Comparison of ENCODE assay signal across 1 cellular context in the genomic region with DNA sequence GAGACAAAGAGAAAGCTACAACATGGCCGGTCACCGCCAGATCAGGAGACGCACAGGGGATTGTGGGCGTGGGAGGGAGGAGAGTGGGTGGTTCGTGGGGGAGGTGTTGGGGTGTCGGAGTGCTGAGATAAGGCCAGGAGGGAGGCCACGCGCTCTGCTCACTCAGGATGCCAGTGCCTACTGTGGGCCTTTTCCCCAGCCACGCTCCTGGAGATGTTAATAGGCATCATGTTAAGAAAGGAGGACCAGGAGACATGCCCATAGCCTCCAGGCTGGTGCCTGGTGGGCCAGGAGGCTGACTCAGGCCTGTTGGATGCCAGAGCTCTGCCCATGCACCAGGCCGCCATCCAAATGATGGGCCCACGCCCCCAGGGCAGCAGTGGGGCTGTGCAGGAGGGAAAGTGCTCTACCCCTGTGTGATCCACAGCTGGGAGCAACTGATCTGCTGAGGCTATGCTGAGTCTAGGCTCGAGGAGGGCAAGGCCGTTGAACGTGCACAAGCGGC.
TF ChIP-seq lines count a peak whose summit lies in the region.

No MANE protein-coding gene starts in this region.

TF ChIP-seq in H1, 55 proteins besides CTCF, POLR2A, EP300 and RAD21:
- no peak for TF ChIP-seq CHD1 (IDR thresholded peaks at IDR 0.05; ENCODE audit: low read depth, low read length)
- no peak for TF ChIP-seq KDM4A (IDR thresholded peaks at IDR 0.05; ENCODE audit: low read depth, low read length, severe bottlenecking)
- no peak for TF ChIP-seq SRF (IDR thresholded peaks at IDR 0.05; ENCODE audit: low read depth, low read length)
- TF ChIP-seq RNF2 (IDR thresholded peaks at IDR 0.05; ENCODE audit: borderline replicate concordance, low read depth, low read length, missing control alignments, poor library complexity, severe bottlenecking): no peak
- TF ChIP-seq HDAC6 (IDR thresholded peaks at IDR 0.05; ENCODE audit: low read depth, low read length): no peak
- no peak for TF ChIP-seq HDAC2 (IDR thresholded peaks at IDR 0.05; ENCODE audit: borderline replicate concordance in 1 of 2, low read depth in 2 of 2, low read length in 2 of 2)
- no peak for TF ChIP-seq GTF2F1 (IDR thresholded peaks at IDR 0.05; ENCODE audit: borderline replicate concordance, low read depth, low read length)
- TF ChIP-seq, protein P1, sequence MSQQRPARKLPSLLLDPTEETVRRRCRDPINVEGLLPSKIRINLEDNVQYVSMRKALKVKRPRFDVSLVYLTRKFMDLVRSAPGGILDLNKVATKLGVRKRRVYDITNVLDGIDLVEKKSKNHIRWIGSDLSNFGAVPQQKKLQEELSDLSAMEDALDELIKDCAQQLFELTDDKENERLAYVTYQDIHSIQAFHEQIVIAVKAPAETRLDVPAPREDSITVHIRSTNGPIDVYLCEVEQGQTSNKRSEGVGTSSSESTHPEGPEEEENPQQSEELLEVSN (IDR thresholded peaks at IDR 0.05): no peak
TF ChIP-seq in H1: peak in this region for 0.
